ENCODE assay signal across 10 cellular contexts in the genomic region with DNA sequence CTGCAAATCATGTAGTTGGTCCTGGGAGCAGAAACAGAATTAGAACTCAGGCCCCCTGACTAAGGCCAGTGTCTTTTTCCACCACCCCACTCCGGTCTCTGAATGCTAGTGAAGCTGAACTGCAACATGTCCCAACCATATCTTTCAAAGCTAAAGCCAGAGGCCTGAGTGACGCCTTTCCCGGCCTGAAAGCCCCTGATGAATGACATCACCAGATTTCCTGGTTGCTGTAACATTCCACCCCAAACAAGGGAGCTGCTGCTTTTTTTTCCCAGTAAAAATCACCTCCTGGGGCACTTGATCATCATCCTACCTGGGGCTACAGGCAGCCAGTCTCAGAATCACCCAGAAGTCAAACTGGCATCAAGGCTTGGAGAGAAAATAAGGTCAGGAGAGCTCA.
DNase-seq lines count a peak whose midpoint lies in the region; ATAC-seq and TF ChIP-seq lines count a peak whose summit lies in the region.
"Had no signal": no experiment of that assay in that cellular context is flagged by ENCODE, and none has a peak within 500 bp of the region (broad histone marks: within the 10 kb centered on the region; RNA-seq: fewer than 3 reads in every experiment).

No MANE protein-coding gene starts in this region.

- H3K27ac ChIP-seq in body of pancreas = peak overlapping the region in 3 of 4 donors; percentile 8 to 50 (median 9)
- peak overlapping the region; percentile 66 for H3K27ac ChIP-seq in hepatocyte
- peak overlapping the region; percentile 88 for H3K27ac ChIP-seq in smooth muscle cell (ENCODE audit: low read depth)
- H3K27ac ChIP-seq: upper lobe of left lung had no signal

- H3K9me2 ChIP-seq in hepatocyte (replicated peaks; ENCODE audit: insufficient read depth) = no peaks in the 10 kb centered on the region

- DNase-seq in NCI-H2227 (lab: John Stamatoyannopoulos, UW; ENCODE audit: unreplicated experiment) (peak; percentile 9), NCI-H2227 treated with DMSO at 0.1 percent for 48 hours (lab: John Stamatoyannopoulos, UW) (no peak), body of pancreas (peak in 2 of 4 donors; percentile 14 to 16), hepatocyte (ENCODE audit: low spot score) (peak; percentile 49), smooth muscle cell (lab: John Stamatoyannopoulos, UW; ENCODE audit: unreplicated experiment) (no peak), NOMO-1 treated with DMSO at 0.1 percent for 48 hours (lab: John Stamatoyannopoulos, UW; ENCODE audit: unreplicated experiment) (no peak)
- DNase-seq in activated CD4-positive, alpha-beta T cell treated with anti-CD3 and anti-CD28 coated beads for 4 hours = no peak
- DNase-seq in NK-92 treated with Interleukin-12 subunit alpha and Interleukin-12 subunit beta, amount 100 ng/mL, for 24 hours (lab: John Stamatoyannopoulos, UW) = no peak
- DNase-seq: effector CD8-positive, alpha-beta T cell had no signal

- H3K27me3 ChIP-seq in body of pancreas = no peaks in the 10 kb centered on the region
- H3K27me3 ChIP-seq in hepatocyte = no peaks in the 10 kb centered on the region
- no peaks in the 10 kb centered on the region for H3K27me3 ChIP-seq in smooth muscle cell (ENCODE audit: low read depth)
- H3K27me3 ChIP-seq: upper lobe of left lung had no signal

- TF ChIP-seq POLR2A in body of pancreas (IDR thresholded peaks at IDR 0.05) = no peak

- TF ChIP-seq CTCF in body of pancreas (IDR thresholded peaks at IDR 0.05) = no peak
- TF ChIP-seq CTCF in hepatocyte (IDR thresholded peaks at IDR 0.05; ENCODE audit: poor library complexity) = no peak
- no peak for TF ChIP-seq CTCF in smooth muscle cell (IDR thresholded peaks at IDR 0.05; ENCODE audit: borderline replicate concordance, insufficient read depth, poor library complexity, severe bottlenecking)

- H3K4me2 ChIP-seq in hepatocyte (no peak overlapping the region), smooth muscle cell (peak overlapping the region; percentile 14)

- H3K36me3 ChIP-seq in body of pancreas (replicated peaks in 1 of 2; ENCODE audit: insufficient read depth in 1 of 2, low read depth in 2 of 2) (no peaks in the 10 kb centered on the region), hepatocyte (replicated peaks; ENCODE audit: insufficient read depth, low read depth) (no peaks in the 10 kb centered on the region), smooth muscle cell (ENCODE audit: low read depth) (no peaks in the 10 kb centered on the region)
- H3K36me3 ChIP-seq: upper lobe of left lung had no signal

- H3F3A ChIP-seq in smooth muscle cell (ENCODE audit: low read depth) = peaks cover 27% of the 10 kb centered on the region

- intact Hi-C loops in body of pancreas (cut with DNase I) = no loop called here

- H3K4me1 ChIP-seq in body of pancreas = peaks cover 5% of the 10 kb centered on the region
- peaks cover 3% of the 10 kb centered on the region for H3K4me1 ChIP-seq in hepatocyte (ENCODE audit: insufficient read depth)
- peaks cover 20% of the 10 kb centered on the region for H3K4me1 ChIP-seq in smooth muscle cell (ENCODE audit: low read depth)
- H3K4me1 ChIP-seq: upper lobe of left lung had no signal

- H3K4me3 ChIP-seq in body of pancreas (no peak overlapping the region), hepatocyte (no peak overlapping the region), smooth muscle cell (no peak overlapping the region)
- H3K4me3 ChIP-seq: upper lobe of left lung had no signal

- H3K9me3 ChIP-seq in body of pancreas = peaks cover 0 to 4% (median 0%) of the 10 kb centered on the region in 3 donors
- no peaks in the 10 kb centered on the region for H3K9me3 ChIP-seq in hepatocyte (ENCODE audit: low read depth)
- no peaks in the 10 kb centered on the region for H3K9me3 ChIP-seq in smooth muscle cell (replicated peaks; ENCODE audit: low read depth)
- H3K9me3 ChIP-seq: upper lobe of left lung had no signal

- no peaks in the 10 kb centered on the region for H3K79me2 ChIP-seq in hepatocyte
- H3K79me2 ChIP-seq in smooth muscle cell (ENCODE audit: low read depth) = no peaks in the 10 kb centered on the region

- no peak overlapping the region for H2AFZ ChIP-seq in hepatocyte
- no peak overlapping the region for H2AFZ ChIP-seq in smooth muscle cell (ENCODE audit: low read depth)

- 83 to 100% methylated on average over 1 to 3 of the region's 3 CpGs for WGBS in body of pancreas, 2 donors
- WGBS in hepatocyte (ENCODE audit: low lambda C conversion rate, missing lambda C conversion rate) = 41% methylated on average over 3 of the region's 3 CpGs
- WGBS in smooth muscle cell (ENCODE audit: low lambda C conversion rate) = 4% methylated on average over 3 of the region's 3 CpGs

- H4K20me1 ChIP-seq in hepatocyte (ENCODE audit: insufficient read depth, poor library complexity, severe bottlenecking) (no peaks in the 10 kb centered on the region), smooth muscle cell (ENCODE audit: low read depth) (no peaks in the 10 kb centered on the region)

- ATAC-seq in body of pancreas = peak; percentile 63

- peak overlapping the region; percentile 72 for H3K9ac ChIP-seq in smooth muscle cell (ENCODE audit: low read depth)

Comparison
In these comparisons a context has a peak if more than half of its experiments do, and no peak if none do; other contexts are left out.
1. DNase-seq: peak in NCI-H2227 (single experiment) and hepatocyte (single experiment); none in NCI-H2227 treated with DMSO at 0.1 percent for 48 hours (single experiment), smooth muscle cell (single experiment), NOMO-1 treated with DMSO at 0.1 percent for 48 hours (single experiment), activated CD4-positive, alpha-beta T cell treated with anti-CD3 and anti-CD28 coated beads for 4 hours (0 of 2) and NK-92 treated with Interleukin-12 subunit alpha and Interleukin-12 subunit beta, amount 100 ng/mL, for 24 hours (single experiment).
2. H3K27ac ChIP-seq: peak in every context shown above with its lines; median percentile 88 in smooth muscle cell; 66 in hepatocyte; 9 in body of pancreas.